9 cellular contexts compared by ENCODE assay signal in genomic region chr11:70176940-70177689, GRCh38. TPM values are rescaled to one million over a fixed set of nuclear protein-coding genes. Genes with fewer than 3 reads are reported as not detected.
DNase-seq lines count a peak whose midpoint lies in the region; ATAC-seq and TF ChIP-seq lines count a peak whose summit lies in the region.
"Had no signal": no experiment of that assay in that cellular context is flagged by ENCODE, and none has a peak within 500 bp of the region (broad histone marks: within the 10 kb centered on the region; RNA-seq: fewer than 3 reads in every experiment).

No MANE protein-coding gene starts in this region.

- DNase-seq in HFF-Myc (ENCODE audit: extremely low read depth, low read depth), result no peak
- DNase-seq in activated CD4-positive, alpha-beta T cell treated with anti-CD3 and anti-CD28 coated beads for 24 hours (ENCODE audit: low read depth in 2 of 2), result peak; percentile 20 to 48
- peak; percentile 21 for DNase-seq in effector CD8-positive, alpha-beta T cell (lab: John Stamatoyannopoulos, UW)
- DNase-seq in retinal pigment epithelial cell (ENCODE audit: low read depth), result no peak
- no peak for DNase-seq in superior temporal gyrus (ENCODE audit: extremely low spot score)
- DNase-seq in omental fat pad (ENCODE audit: low spot score), result no peak

- no peak for ATAC-seq in omental fat pad (ENCODE audit: low FRiP score)
- no peak for ATAC-seq in GM21529 (IDR thresholded peaks at IDR 0.05; ENCODE audit: unreplicated experiment)

- H3K4me3 ChIP-seq in HFF-Myc (replicated peaks; ENCODE audit: low read depth, low read length), result no peak overlapping the region
- no peak overlapping the region for H3K4me3 ChIP-seq in retinal pigment epithelial cell (ENCODE audit: low read length)
- H3K4me3 ChIP-seq: lung had no signal

- TF ChIP-seq CTCF in C4-2B (conservative IDR thresholded peaks at IDR 0.05), result peak; percentile 98
- TF ChIP-seq CTCF in HFF-Myc (IDR thresholded peaks at IDR 0.05; ENCODE audit: low read depth, low read length, missing control alignments), result peak; percentile 60
- TF ChIP-seq CTCF in retinal pigment epithelial cell (conservative IDR thresholded peaks at IDR 0.05; ENCODE audit: low read depth, low read length), result peak; percentile 62
- TF ChIP-seq CTCF in omental fat pad (IDR thresholded peaks at IDR 0.05), result no peak

- H3K27ac ChIP-seq in C4-2B, result no peak overlapping the region

RNA-seq across cellular contexts. Expression of gene FADD, which starts 26.0 kb away (rescaled TPM):
- total RNA-seq in omental fat pad, result 10 to 100 TPM; 18.4 to 30.1 (median 22.6) TPM

Comparison
In these comparisons a context has a peak if more than half of its experiments do, and no peak if none do; other contexts are left out.
1. CTCF ChIP-seq: peak in C4-2B (single experiment), HFF-Myc (single experiment) and retinal pigment epithelial cell (single experiment); none in omental fat pad (0 of 3).
2. DNase-seq: peak in activated CD4-positive, alpha-beta T cell treated with anti-CD3 and anti-CD28 coated beads for 24 hours (2 of 2) and effector CD8-positive, alpha-beta T cell (single experiment); none in HFF-Myc (single experiment), retinal pigment epithelial cell (single experiment), superior temporal gyrus (single experiment) and omental fat pad (single experiment).